Comparison of ENCODE assay signal across 20 cellular contexts in the genomic region with DNA sequence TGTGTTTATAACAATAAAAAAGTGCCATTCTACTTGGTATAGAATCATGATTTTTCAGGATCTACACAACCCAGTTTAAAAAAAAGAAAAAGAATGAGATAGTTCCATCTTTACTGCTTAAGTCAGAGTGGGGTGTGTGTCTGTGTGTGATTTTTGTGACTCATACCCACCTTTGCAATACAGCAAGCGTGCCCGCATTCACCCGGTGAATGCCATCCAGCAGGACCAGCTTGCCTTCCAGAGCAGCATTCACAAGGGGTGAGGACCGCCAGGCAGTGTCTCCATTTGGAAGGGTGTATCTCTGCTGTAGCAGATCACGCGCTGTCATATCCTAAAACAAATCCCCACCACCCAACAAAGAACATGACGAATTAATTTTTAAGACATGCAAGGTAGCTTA.
DNase-seq lines count a peak whose midpoint lies in the region; ATAC-seq and TF ChIP-seq lines count a peak whose summit lies in the region.
"Had no signal": no experiment of that assay in that cellular context is flagged by ENCODE, and none has a peak within 500 bp of the region (broad histone marks: within the 10 kb centered on the region; RNA-seq: fewer than 3 reads in every experiment).

No MANE protein-coding gene starts in this region.

- no peak overlapping the region for H3K18ac ChIP-seq in IMR-90 (ENCODE audit: low read depth, low read length)

- BruUV-seq in IMR-90 (replicated peaks; lab: Mats Ljungman, UMichigan) (no TSS peak), mammary epithelial cell (replicated peaks; lab: Mats Ljungman, UMichigan) (no TSS peak)

- H3K9me1 ChIP-seq in IMR-90 (ENCODE audit: insufficient read depth, low read length), result peaks cover 2% of the 10 kb centered on the region; the same call in 1 of the 2 replicates

- dilution Hi-C loops in IMR-90 (cut with HindIII; ENCODE audit: low sequenced_read_pairs, unreplicated experiment), result no loop called here
- dilution Hi-C loops in mammary epithelial cell (cut with HindIII; ENCODE audit: low sequenced_read_pairs), result no loop called here

- H3K4me3 ChIP-seq in IMR-90 (ENCODE audit: insufficient read depth, low read depth, low read length) (no peak overlapping the region), mammary epithelial cell (replicated peaks in 1 of 3; ENCODE audit: insufficient read depth in 1 of 3, low read depth in 2 of 3, low read length in 3 of 3) (no peak overlapping the region), prostate gland (no peak overlapping the region)
- H3K4me3 ChIP-seq: HAP-1 had no signal

- no peak overlapping the region for H2BK5ac ChIP-seq in IMR-90 (ENCODE audit: low read depth, low read length, poor library complexity, severe bottlenecking)

- H3K27ac ChIP-seq in IMR-90 (ENCODE audit: insufficient read depth, low read length), result no peak overlapping the region
- no peak overlapping the region for H3K27ac ChIP-seq in mammary epithelial cell (ENCODE audit: insufficient read depth, low read depth, low read length)
- H3K27ac ChIP-seq in prostate gland, result no peak overlapping the region
- H3K27ac ChIP-seq: KMS-11, RWPE1 had no signal

- no peak overlapping the region for H3K56ac ChIP-seq in IMR-90 (ENCODE audit: extremely low read depth, insufficient read depth, low read length)

- peaks cover 2% of the 10 kb centered on the region; the same call in 1 of the 2 replicates for H3K36me3 ChIP-seq in IMR-90 (ENCODE audit: control insufficient read depth, insufficient read depth, low read length)
- peaks cover 7% of the 10 kb centered on the region for H3K36me3 ChIP-seq in mammary epithelial cell (ENCODE audit: insufficient read depth, low read length)
- H3K36me3 ChIP-seq in prostate gland, result no peaks in the 10 kb centered on the region
- H3K36me3 ChIP-seq: HAP-1 had no signal

- TF ChIP-seq RAD21 in IMR-90 (IDR thresholded peaks at IDR 0.05; ENCODE audit: low read length), result no peak

- no peak overlapping the region for H2BK120ac ChIP-seq in IMR-90 (ENCODE audit: low read depth, low read length)

- no peak overlapping the region for H4K91ac ChIP-seq in IMR-90 (ENCODE audit: insufficient read depth, low read depth, low read length)

- peaks cover 2% of the 10 kb centered on the region for H3K4me1 ChIP-seq in IMR-90 (ENCODE audit: control insufficient read depth, insufficient read depth, low read length)
- peaks cover 4% of the 10 kb centered on the region for H3K4me1 ChIP-seq in mammary epithelial cell (ENCODE audit: insufficient read depth, low read length)
- no peaks in the 10 kb centered on the region for H3K4me1 ChIP-seq in prostate gland (replicated peaks)

- ATAC-seq in IMR-90 (ENCODE audit: low read depth) (no peak), HG02623 (IDR thresholded peaks at IDR 0.05; ENCODE audit: unreplicated experiment) (no peak)
- ATAC-seq: Panc1 had no signal

- H3K4ac ChIP-seq in IMR-90 (ENCODE audit: low read depth, low read length), result no peak overlapping the region

- H3K79me1 ChIP-seq in IMR-90 (ENCODE audit: low read depth in 1 of 2, low read length in 2 of 2), result peaks cover 0 to 3% of the 10 kb centered on the region in 2 experiments; a peak in 2 of 4 replicates

- DNase-seq in IMR-90 (no peak), mammary epithelial cell (peak; percentile 11), glomerular visceral epithelial cell (ENCODE audit: extremely low spot score) (peak; percentile 38), putamen (ENCODE audit: low spot score) (peak; percentile 42), prostate gland (ENCODE audit: low spot score) (no peak), DMS 273 (lab: John Stamatoyannopoulos, UW; ENCODE audit: unreplicated experiment) (no peak)
- DNase-seq: Calu3, GOT3, HFFc6, NCI-H1048, NCI-H1417, NCI-H1694, NCI-H2029 treated with DMSO at 0.1 percent for 48 hours, NCI-H526 treated with DMSO at 0.1 percent for 48 hours, SHP77 had no signal

- H3K23ac ChIP-seq in IMR-90 (ENCODE audit: low read depth, low read length), result no peak overlapping the region

- no peak overlapping the region for H2AK9ac ChIP-seq in IMR-90 (replicated peaks; ENCODE audit: low read depth, low read length, poor library complexity)

- no peak overlapping the region for H4K5ac ChIP-seq in IMR-90 (ENCODE audit: low read depth, low read length)

- no peaks in the 10 kb centered on the region for H3K9me3 ChIP-seq in IMR-90 (ENCODE audit: control insufficient read depth, insufficient read depth, low read length)
- no peaks in the 10 kb centered on the region for H3K9me3 ChIP-seq in mammary epithelial cell (replicated peaks; ENCODE audit: insufficient read depth, low read length)
- no peaks in the 10 kb centered on the region for H3K9me3 ChIP-seq in prostate gland
- H3K9me3 ChIP-seq: HAP-1 had no signal

- H2AK5ac ChIP-seq in IMR-90 (ENCODE audit: low read depth, low read length), result peak overlapping the region; percentile 9; the same call in 1 of the 2 replicates

- no peak overlapping the region for H2BK20ac ChIP-seq in IMR-90 (ENCODE audit: low read depth, low read length)

- intact Hi-C loops in IMR-90 (cut with micrococcal nuclease) (no loop called here), mammary epithelial cell (cut with micrococcal nuclease) (no loop called here), prostate gland (cut with DNase I) (no loop called here)

- no peak for TF ChIP-seq CTCF in IMR-90 (conservative IDR thresholded peaks at IDR 0.05; ENCODE audit: low read depth, low read length)
- TF ChIP-seq CTCF in mammary epithelial cell (conservative IDR thresholded peaks at IDR 0.05 in 1 of 2, IDR thresholded peaks at IDR 0.05 in 1 of 2; ENCODE audit: extremely low read depth in 1 of 2, insufficient read depth in 1 of 2, low read depth in 1 of 2, low read length in 2 of 2), result no peak
- no peak for TF ChIP-seq CTCF in prostate gland (IDR thresholded peaks at IDR 0.05)

- H3K14ac ChIP-seq in IMR-90 (replicated peaks; ENCODE audit: low read depth, low read length), result no peak overlapping the region

- WGBS in IMR-90 (ENCODE audit: extremely low coverage in 2 of 2, insufficient read length in 1 of 2), 2 experiments, result no CpG with 5 or more reads among the region's 7 CpGs
- 96% methylated on average over 7 of the region's 7 CpGs for WGBS in mammary epithelial cell (ENCODE audit: low coverage, missing lambda C conversion rate)
- 97% methylated on average over 7 of the region's 7 CpGs for WGBS in prostate gland

- TF ChIP-seq POLR2A in IMR-90 (IDR thresholded peaks at IDR 0.05; ENCODE audit: low read depth, low read length) (no peak), prostate gland (IDR thresholded peaks at IDR 0.05) (no peak)

- H3K79me2 ChIP-seq in mammary epithelial cell (ENCODE audit: insufficient read depth, low read length), result no peaks in the 10 kb centered on the region

- H2AFZ ChIP-seq in IMR-90 (replicated peaks; ENCODE audit: low read length, poor library complexity), result no peak overlapping the region
- H2AFZ ChIP-seq in mammary epithelial cell (ENCODE audit: low read depth, low read length), result no peak overlapping the region

- no peak overlapping the region for H4K8ac ChIP-seq in IMR-90 (ENCODE audit: low read depth in 2 of 2, low read length in 2 of 2)

- no peak overlapping the region for H3K9ac ChIP-seq in IMR-90 (ENCODE audit: low read depth, low read length)
- no peak overlapping the region for H3K9ac ChIP-seq in mammary epithelial cell (ENCODE audit: insufficient read depth, low read length)
- H3K9ac ChIP-seq: KMS-11 had no signal

- H3K4me2 ChIP-seq in IMR-90 (ENCODE audit: low read depth, low read length) (no peak overlapping the region), mammary epithelial cell (ENCODE audit: insufficient read depth, low read depth, low read length) (no peak overlapping the region)
- H3K4me2 ChIP-seq: KMS-11 had no signal

- CTCF ChIA-PET in IMR-90 (lab: Yijun Ruan, JAX) (no interaction called here), mammary epithelial cell (lab: Charles Lee; ENCODE audit: low non-redundant PET) (no interaction called here)

- H4K20me1 ChIP-seq in IMR-90 (ENCODE audit: insufficient read depth, low read length) (no peaks in the 10 kb centered on the region), mammary epithelial cell (ENCODE audit: insufficient read depth, low read length) (no peaks in the 10 kb centered on the region)

- in situ Hi-C loops in IMR-90 (cut with MboI; ENCODE audit: low sequenced_read_pairs) (no loop called here), mammary epithelial cell (cut with MboI; ENCODE audit: low sequenced_read_pairs in 2 of 2) (no loop called here)

- H2BK15ac ChIP-seq in IMR-90 (ENCODE audit: low read depth, low read length), result no peak overlapping the region

- POLR2A ChIA-PET in IMR-90 (lab: Charles Lee; ENCODE audit: unreplicated experiment), result interaction anchor here (0.5 to 0.6 kb wide), 2 partner anchors 13 to 217 kb away, joined by 3 read pairs; no protein-coding TSS in a partner anchor

- H3K27me3 ChIP-seq in IMR-90 (ENCODE audit: control insufficient read depth, insufficient read depth, low read length), result no peaks in the 10 kb centered on the region
- H3K27me3 ChIP-seq in mammary epithelial cell (ENCODE audit: insufficient read depth, low read length), result no peaks in the 10 kb centered on the region
- no peaks in the 10 kb centered on the region for H3K27me3 ChIP-seq in prostate gland (replicated peaks; ENCODE audit: insufficient read depth)

TF ChIP-seq in IMR-90, 13 proteins besides CTCF, POLR2A, EP300 and RAD21:
- TF ChIP-seq SMC3 (IDR thresholded peaks at IDR 0.05; ENCODE audit: low read depth, low read length) (no peak), MAFK (IDR thresholded peaks at IDR 0.05; ENCODE audit: low read depth, low read length) (no peak), MAZ (IDR thresholded peaks at IDR 0.05; ENCODE audit: borderline replicate concordance, low read depth, low read length) (no peak)

Comparison
In these comparisons a context has a peak if more than half of its experiments do, and no peak if none do; other contexts are left out.
1. DNase-seq: peak in mammary epithelial cell (single experiment), glomerular visceral epithelial cell (single experiment) and putamen (single experiment); none in IMR-90 (single experiment), prostate gland (single experiment) and DMS 273 (single experiment).